Comparison of ENCODE assay signal across 18 cellular contexts in the genomic region with DNA sequence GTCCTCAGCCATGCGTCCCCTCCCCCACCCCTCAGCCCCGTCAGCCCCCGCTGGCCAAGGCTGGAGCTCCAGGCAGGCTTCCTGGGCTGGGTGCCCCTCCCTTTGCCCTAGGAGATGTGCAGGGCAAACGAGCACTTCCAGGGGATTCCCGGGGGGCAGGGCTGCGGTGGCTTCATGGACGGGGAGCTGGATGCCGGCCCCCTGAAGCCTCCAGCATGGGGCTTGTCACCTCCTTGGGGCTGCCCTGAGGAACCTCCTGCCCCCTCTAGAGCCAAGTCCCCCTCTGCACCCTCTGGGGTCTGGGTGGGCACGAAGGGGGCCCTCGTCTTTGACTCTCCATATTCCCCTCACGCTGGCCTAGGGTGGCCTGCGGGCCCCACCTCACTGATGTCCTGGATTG. TPM values are rescaled to one million over a fixed set of nuclear protein-coding genes. Genes with fewer than 3 reads are reported as not detected.
DNase-seq lines count a peak whose midpoint lies in the region; ATAC-seq and TF ChIP-seq lines count a peak whose summit lies in the region.
"Had no signal": no experiment of that assay in that cellular context is flagged by ENCODE, and none has a peak within 500 bp of the region (broad histone marks: within the 10 kb centered on the region; RNA-seq: fewer than 3 reads in every experiment).

No MANE protein-coding gene starts in this region.

- no peak overlapping the region for H3K9ac ChIP-seq in BLaER1
- H3K9ac ChIP-seq: GM23248 had no signal

- H3K4me2 ChIP-seq in BLaER1 = peak overlapping the region; percentile 50
- H3K4me2 ChIP-seq: A549 had no signal

- no peak for ATAC-seq in lower lobe of right lung
- ATAC-seq in GM19395 (IDR thresholded peaks at IDR 0.05; ENCODE audit: unreplicated experiment) = no peak
- ATAC-seq: A549; CD8-positive, alpha-beta T cell had no signal

- no peak for TF ChIP-seq EP300 in tibial nerve (IDR thresholded peaks at IDR 0.05)

- no peaks in the 10 kb centered on the region for H3K4me1 ChIP-seq in BE2C
- peaks cover 12% of the 10 kb centered on the region for H3K4me1 ChIP-seq in BLaER1
- H3K4me1 ChIP-seq in HEK293 (ENCODE audit: control insufficient read depth, insufficient read depth, low read length) = no peaks in the 10 kb centered on the region
- peaks cover 11% of the 10 kb centered on the region for H3K4me1 ChIP-seq in lower lobe of right lung
- H3K4me1 ChIP-seq in tibial nerve = peaks cover 0 to 7% (median 0%) of the 10 kb centered on the region in 4 donors
- H3K4me1 ChIP-seq: HAP-1 had no signal

- CTCF ChIA-PET in HEK293 (lab: Yijun Ruan, JAX) = no interaction called here

- DNase-seq in BE2C (peak; percentile 5), lower lobe of right lung (peak; percentile 25), tibial nerve (ENCODE audit: low spot score in 2 of 2) (no peak), NCI-H146 (lab: John Stamatoyannopoulos, UW) (no peak)
- DNase-seq: CD8-positive, alpha-beta T cell; COR-L47; DMS153; DMS79 treated with DMSO at 0.1 percent for 48 hours; EL; GM23248; HFFc6 had no signal

- H3K9me3 ChIP-seq in BE2C = peaks cover 1% of the 10 kb centered on the region; the same call in 1 of the 2 replicates
- peaks cover 2% of the 10 kb centered on the region for H3K9me3 ChIP-seq in BLaER1
- H3K9me3 ChIP-seq in HEK293 (ENCODE audit: control insufficient read depth, insufficient read depth, low read depth, low read length) = no peaks in the 10 kb centered on the region; the same call in 1 of the 2 replicates
- peaks cover 1% of the 10 kb centered on the region for H3K9me3 ChIP-seq in lower lobe of right lung
- peaks cover 0 to 2% (median 0%) of the 10 kb centered on the region in 4 donors for H3K9me3 ChIP-seq in tibial nerve

- H3K4me3 ChIP-seq in BE2C (ENCODE audit: low read depth, low read length) (no peak overlapping the region), BLaER1 (no peak overlapping the region), HEK293 (ENCODE audit: low read depth, low read length) (no peak overlapping the region), lower lobe of right lung (no peak overlapping the region), tibial nerve (no peak overlapping the region)
- H3K4me3 ChIP-seq: A549, GM23248, HAP-1 had no signal

- TF ChIP-seq CTCF in BE2C (IDR thresholded peaks at IDR 0.05; ENCODE audit: low read depth, low read length) = no peak
- no peak for TF ChIP-seq CTCF in HEK293 (tag by site-specific recombination; IDR thresholded peaks at IDR 0.05)
- TF ChIP-seq CTCF in lower lobe of right lung (IDR thresholded peaks at IDR 0.05) = no peak
- no peak for TF ChIP-seq CTCF in tibial nerve (IDR thresholded peaks at IDR 0.05)

- WGBS in tibial nerve, 2 donors = 52 to 59% methylated on average over 8 to 11 of the region's 12 CpGs

- H3K27ac ChIP-seq in BLaER1 (peak overlapping the region; percentile 18; the same call in 1 of the 2 replicates), HEK293 (ENCODE audit: extremely low read depth, low read depth, low read length) (no peak overlapping the region), lower lobe of right lung (no peak overlapping the region), tibial nerve (no peak overlapping the region)
- H3K27ac ChIP-seq: A549, C4-2B, GM23248 had no signal

- POLR2A ChIA-PET in HEK293 (lab: Yijun Ruan, JAX) = interaction anchor here (0.6 kb wide), 1 partner anchor 10 kb away, joined by 3 read pairs; no protein-coding TSS in a partner anchor

- H3K27me3 ChIP-seq in BE2C (no peaks in the 10 kb centered on the region), BLaER1 (no peaks in the 10 kb centered on the region), lower lobe of right lung (ENCODE audit: low read depth) (peaks cover 9% of the 10 kb centered on the region), tibial nerve (peaks cover 0 to 20% of the 10 kb centered on the region in 2 donors)

- no peaks in the 10 kb centered on the region for H3K36me3 ChIP-seq in BE2C
- H3K36me3 ChIP-seq in BLaER1 = no peaks in the 10 kb centered on the region
- no peaks in the 10 kb centered on the region; a peak in 1 of 3 replicates for H3K36me3 ChIP-seq in HEK293 (ENCODE audit: control insufficient read depth in 2 of 2, insufficient read depth in 1 of 2, low read length in 2 of 2)
- no peaks in the 10 kb centered on the region for H3K36me3 ChIP-seq in lower lobe of right lung
- H3K36me3 ChIP-seq in tibial nerve = no peaks in the 10 kb centered on the region
- H3K36me3 ChIP-seq: HAP-1 had no signal

- no peak for TF ChIP-seq POLR2A in tibial nerve (IDR thresholded peaks at IDR 0.05)

- intact Hi-C loops in lower lobe of right lung (cut with DNase I) = no loop called here

- no peaks in the 10 kb centered on the region for H4K20me1 ChIP-seq in BLaER1

TF ChIP-seq in HEK293, 187 proteins besides CTCF, POLR2A, EP300 and RAD21:
- TF ChIP-seq, protein P1, sequence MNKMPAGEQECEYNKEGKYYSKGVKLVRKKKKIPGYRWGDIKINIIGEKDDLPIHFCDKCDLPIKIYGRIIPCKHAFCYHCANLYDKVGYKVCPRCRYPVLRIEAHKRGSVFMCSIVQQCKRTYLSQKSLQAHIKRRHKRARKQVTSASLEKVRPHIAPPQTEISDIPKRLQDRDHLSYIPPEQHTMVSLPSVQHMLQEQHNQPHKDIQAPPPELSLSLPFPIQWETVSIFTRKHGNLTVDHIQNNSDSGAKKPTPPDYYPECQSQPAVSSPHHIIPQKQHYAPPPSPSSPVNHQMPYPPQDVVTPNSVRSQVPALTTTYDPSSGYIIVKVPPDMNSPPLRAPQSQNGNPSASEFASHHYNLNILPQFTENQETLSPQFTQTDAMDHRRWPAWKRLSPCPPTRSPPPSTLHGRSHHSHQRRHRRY (tag by site-specific recombination; IDR thresholded peaks at IDR 0.05) = no peak
- TF ChIP-seq GLIS2 (tag by site-specific recombination; IDR thresholded peaks at IDR 0.05) = peak; percentile 49; the same call in 1 of the 2 replicates

RNA-seq across cellular contexts. Expression of gene SLC7A10, which starts 25.4 kb away (rescaled TPM):
- not detected for polyA plus RNA-seq in BE2C (2012; ENCODE audit: insufficient read depth, insufficient read length, low read depth)
- total RNA-seq in lower lobe of right lung (0.62 TPM), tibial nerve (10 to 100 TPM in 3 of 4 donors, 1 to 10 TPM in 1; 4.3 to 25.8 (median 13.2) TPM)
- total RNA-seq: CD8-positive, alpha-beta T cell; GM23248; HFFc6 had no signal
- polyA plus RNA-seq: AG04450, GM23248 had no signal

RNA-seq across cellular contexts. Expression of gene CEBPA, which starts 51.3 kb away (rescaled TPM):
- 3.3 TPM for polyA plus RNA-seq in BE2C (2012; ENCODE audit: insufficient read depth, insufficient read length, low read depth)
- total RNA-seq in lower lobe of right lung (75.1 TPM), tibial nerve (100 to 1,000 TPM in 1 of 4 donors, 10 to 100 TPM in 3; 33.9 to 204 (median 65.4) TPM)
- polyA plus RNA-seq: GM23248 had no signal

RNA-seq across cellular contexts. Expression of gene LRP3, which starts 56.9 kb away (rescaled TPM):
- polyA plus RNA-seq in BE2C (2012; ENCODE audit: insufficient read depth, insufficient read length, low read depth) = 152 TPM
- total RNA-seq in lower lobe of right lung (13.8 TPM), tibial nerve (10 to 100 TPM; 19.0 to 39.0 (median 30.2) TPM)
- total RNA-seq: CD8-positive, alpha-beta T cell had no signal

Comparison
In these comparisons a context has a peak if more than half of its experiments do, and no peak if none do; other contexts are left out.
1. DNase-seq: peak in BE2C (single experiment) and lower lobe of right lung (single experiment); none in tibial nerve (0 of 2) and NCI-H146 (single experiment).